33 cellular contexts compared by ENCODE assay signal in genomic region chr14:67950386-67950785, GRCh38.
"Had no signal": no experiment of that assay in that cellular context is flagged by ENCODE, and none has a peak within 500 bp of the region (broad histone marks: within the 10 kb centered on the region; RNA-seq: fewer than 3 reads in every experiment).

No MANE protein-coding gene starts in this region.

- H3K9me3 Mint-ChIP-seq: activated CD4-positive, alpha-beta memory T cell treated with anti-CD3 and anti-CD28 coated beads for 36 hours; activated CD4-positive, alpha-beta T cell treated with anti-CD3 and anti-CD28 coated beads, Interleukin-2, amount 10 ng/mL, durations not matched to agents 24 days and 14 days; activated T-cell treated with anti-CD3 and anti-CD28 coated beads, Interleukin-2, amount 50 U/mL, for 24 hours; activated T-helper 17 cell treated with anti-CD3 and anti-CD28 coated beads, Interleukin-2, amount 50 U/mL, for 72 hours had no signal

- H3K4me1 ChIP-seq: breast epithelium, colonic mucosa, gastroesophageal sphincter, heart right ventricle had no signal

- H3K36me3 Mint-ChIP-seq: activated CD4-positive, alpha-beta memory T cell treated with anti-CD3 and anti-CD28 coated beads for 36 hours; activated naive CD8-positive, alpha-beta T cell had no signal

- H3K27me3 ChIP-seq: breast epithelium, cardiac muscle cell, colonic mucosa, esophagus squamous epithelium, gastroesophageal sphincter, heart right ventricle had no signal

- H3K4me3 Mint-ChIP-seq: activated CD4-positive, alpha-beta memory T cell treated with anti-CD3 and anti-CD28 coated beads for 36 hours; activated CD4-positive, alpha-beta T cell treated with anti-CD3 and anti-CD28 coated beads for 36 hours; activated CD4-positive, alpha-beta T cell treated with anti-CD3 and anti-CD28 coated beads, Interleukin-2, amount 10 ng/mL, durations not matched to agents 24 days and 14 days; activated CD8-positive, alpha-beta memory T cell treated with anti-CD3 and anti-CD28 coated beads, Interleukin-2, amount 10 ng/mL, durations not matched to agents 7 days and 5 days; activated CD8-positive, alpha-beta T cell treated with anti-CD3 and anti-CD28 coated beads, Interleukin-2, amount 10 ng/mL, durations not matched to agents 7 days and 5 days; activated naive CD8-positive, alpha-beta T cell; activated T-cell treated with anti-CD3 and anti-CD28 coated beads, Interleukin-2, amount 50 U/mL, for 24 hours; activated T-helper 17 cell treated with anti-CD3 and anti-CD28 coated beads, Interleukin-2, amount 50 U/mL, for 72 hours; brain; T-helper 17 cell; T-helper 2 cell treated with Interferon-gamma antibody and Interleukin-4, amounts not matched to agents 5 μg/mL and 100 μg/mL, for 36 hours had no signal

- ATAC-seq: activated CD4-positive, alpha-beta T cell treated with anti-CD3 and anti-CD28 coated beads for 36 hours; activated CD8-positive, alpha-beta memory T cell treated with anti-CD3 and anti-CD28 coated beads, Interleukin-2, amount 10 ng/mL, durations not matched to agents 7 days and 5 days; activated CD8-positive, alpha-beta T cell treated with anti-CD3 and anti-CD28 coated beads, Interleukin-2, amount 10 ng/mL, durations not matched to agents 7 days and 5 days; activated T-helper 17 cell treated with anti-CD3 and anti-CD28 coated beads, Interleukin-2, amount 50 U/mL, for 72 hours; gastroesophageal sphincter; heart right ventricle; T-helper 17 cell had no signal

- H3K27ac ChIP-seq: breast epithelium, cardiac muscle cell, colonic mucosa, epithelial cell of prostate, esophagus squamous epithelium, gastroesophageal sphincter, heart right ventricle had no signal

- H3K4me3 ChIP-seq: breast epithelium, cardiac muscle cell, colonic mucosa, esophagus squamous epithelium, gastroesophageal sphincter, heart right ventricle had no signal

- H3K9me3 ChIP-seq: colonic mucosa had no signal

- H3K4me1 Mint-ChIP-seq: activated CD4-positive, alpha-beta T cell treated with anti-CD3 and anti-CD28 coated beads for 36 hours; activated CD4-positive, alpha-beta T cell treated with anti-CD3 and anti-CD28 coated beads, Interleukin-2, amount 10 ng/mL, durations not matched to agents 24 days and 14 days; activated CD8-positive, alpha-beta memory T cell treated with anti-CD3 and anti-CD28 coated beads, Interleukin-2, amount 10 ng/mL, durations not matched to agents 7 days and 5 days; activated T-helper 17 cell treated with anti-CD3 and anti-CD28 coated beads, Interleukin-2, amount 50 U/mL, for 72 hours; brain; T-helper 17 cell had no signal

- DNase-seq: activated CD4-positive, alpha-beta memory T cell treated with anti-CD3 and anti-CD28 coated beads for 36 hours; activated CD4-positive, alpha-beta T cell treated with anti-CD3 and anti-CD28 coated beads for 36 hours; activated CD4-positive, alpha-beta T cell treated with anti-CD3 and anti-CD28 coated beads, Interleukin-2, amount 10 ng/mL, durations not matched to agents 24 days and 14 days; activated CD4-positive, CD25-positive, alpha-beta regulatory T cell; activated CD4-positive, CD25-positive, alpha-beta regulatory T cell treated with anti-CD3 and anti-CD28 coated beads, Interleukin-2, amount 50 U/mL, for 72 hours; activated CD8-positive, alpha-beta memory T cell treated with anti-CD3 and anti-CD28 coated beads, Interleukin-2, amount 10 ng/mL, durations not matched to agents 7 days and 5 days; activated CD8-positive, alpha-beta memory T cell treated with anti-CD3 and anti-CD28 coated beads, Interleukin-2, amount 50 U/mL, for 4 hours; activated CD8-positive, alpha-beta T cell treated with anti-CD3 and anti-CD28 coated beads, Interleukin-2, amount 10 ng/mL, durations not matched to agents 7 days and 5 days; activated effector memory CD4-positive, alpha-beta T cell treated with Interleukin-2 at 50 U/mL for 16 hours; activated gamma-delta T cell treated with Interleukin-2 at 50 U/mL for 16 hours; activated naive CD4-positive, alpha-beta T cell treated with anti-CD3 and anti-CD28 coated beads, Interleukin-2, amount 50 U/mL, for 16 hours; activated naive CD4-positive, alpha-beta T cell treated with Interleukin-2 at 50 U/mL for 16 hours; activated T-cell treated with anti-CD3 and anti-CD28 coated beads, Interleukin-2, amount 50 U/mL, for 24 hours; amniotic stem cell; anterior cingulate cortex; central memory CD4-positive, alpha-beta T cell; cerebellar nuclear complex; colonic mucosa; effector CD8-positive, alpha-beta T cell; esophagus squamous epithelium; foreskin melanocyte; heart right ventricle; T-helper 1 cell; T-helper 17 cell; T1000 had no signal

- H3K27ac Mint-ChIP-seq: activated CD4-positive, alpha-beta memory T cell treated with anti-CD3 and anti-CD28 coated beads for 36 hours; activated CD4-positive, alpha-beta T cell treated with anti-CD3 and anti-CD28 coated beads for 36 hours; activated CD4-positive, alpha-beta T cell treated with anti-CD3 and anti-CD28 coated beads, Interleukin-2, amount 10 ng/mL, durations not matched to agents 24 days and 14 days; activated CD8-positive, alpha-beta memory T cell treated with anti-CD3 and anti-CD28 coated beads, Interleukin-2, amount 10 ng/mL, durations not matched to agents 7 days and 5 days; activated CD8-positive, alpha-beta T cell treated with anti-CD3 and anti-CD28 coated beads, Interleukin-2, amount 10 ng/mL, durations not matched to agents 7 days and 5 days; activated naive CD8-positive, alpha-beta T cell; activated T-cell treated with anti-CD3 and anti-CD28 coated beads, Interleukin-2, amount 50 U/mL, for 24 hours; activated T-helper 17 cell treated with anti-CD3 and anti-CD28 coated beads, Interleukin-2, amount 50 U/mL, for 72 hours; brain; T-helper 17 cell; T-helper 2 cell treated with Interferon-gamma antibody and Interleukin-4, amounts not matched to agents 5 μg/mL and 100 μg/mL, for 36 hours had no signal

- H3K36me3 ChIP-seq: breast epithelium, cardiac muscle cell, colonic mucosa, esophagus squamous epithelium, gastroesophageal sphincter, heart right ventricle had no signal

- H3K27me3 Mint-ChIP-seq: activated CD4-positive, alpha-beta memory T cell treated with anti-CD3 and anti-CD28 coated beads for 36 hours; activated CD4-positive, alpha-beta T cell treated with anti-CD3 and anti-CD28 coated beads for 36 hours; activated CD4-positive, alpha-beta T cell treated with anti-CD3 and anti-CD28 coated beads, Interleukin-2, amount 10 ng/mL, durations not matched to agents 24 days and 14 days; activated CD8-positive, alpha-beta memory T cell treated with anti-CD3 and anti-CD28 coated beads, Interleukin-2, amount 10 ng/mL, durations not matched to agents 7 days and 5 days; activated naive CD8-positive, alpha-beta T cell; activated T-cell treated with anti-CD3 and anti-CD28 coated beads, Interleukin-2, amount 50 U/mL, for 24 hours; activated T-helper 17 cell treated with anti-CD3 and anti-CD28 coated beads, Interleukin-2, amount 50 U/mL, for 72 hours; brain; T-helper 17 cell had no signal
